ENCODE assay signal across 8 cellular contexts in the genomic region with DNA sequence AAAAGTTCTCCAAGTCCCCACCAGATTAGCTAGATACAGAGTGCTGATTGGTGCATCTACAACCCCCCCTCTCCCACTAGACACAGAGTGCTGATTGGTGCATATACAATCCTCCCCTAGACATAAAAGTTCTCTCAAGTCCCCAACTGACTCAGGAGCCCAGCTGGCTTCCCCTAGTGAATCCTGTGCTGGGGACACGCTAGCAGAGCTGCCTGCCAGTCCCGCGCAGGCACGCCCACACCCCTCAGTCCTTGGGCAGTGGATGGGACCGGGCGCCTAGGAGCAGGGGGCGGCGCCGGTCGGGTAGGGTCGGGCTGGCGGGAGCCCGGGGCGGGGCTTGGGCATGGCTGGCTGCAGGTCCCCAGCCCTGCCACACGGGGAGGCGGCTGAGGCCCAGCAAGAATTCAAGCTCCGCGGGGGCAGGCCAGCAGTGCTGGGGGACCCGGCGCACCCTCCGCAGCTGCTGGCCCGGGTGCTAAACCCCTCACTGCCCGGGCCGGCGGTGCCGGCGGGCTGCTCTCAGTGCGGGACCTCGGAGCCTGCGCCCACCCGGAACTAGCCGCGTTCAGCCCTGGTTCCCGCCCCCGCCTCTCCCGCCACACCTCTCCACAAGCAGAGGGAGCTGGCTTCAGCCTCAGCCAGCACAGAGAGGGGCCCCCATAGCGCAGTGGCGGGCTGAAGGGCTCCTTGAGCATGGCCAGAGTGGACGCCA.
DNase-seq lines count a peak whose midpoint lies in the region; ATAC-seq and TF ChIP-seq lines count a peak whose summit lies in the region.

No MANE protein-coding gene starts in this region.

- TF ChIP-seq CTCF in OCI-LY1 (IDR thresholded peaks at IDR 0.05; ENCODE audit: low read length) (peak; percentile 55), fibroblast of lung (conservative IDR thresholded peaks at IDR 0.05 in 1 of 2, IDR thresholded peaks at IDR 0.05 in 1 of 2; ENCODE audit: low read depth in 1 of 2, low read length in 2 of 2) (peak; percentile 24 to 37), neural cell (IDR thresholded peaks at IDR 0.05; ENCODE audit: poor library complexity, severe bottlenecking) (no peak), stomach (IDR thresholded peaks at IDR 0.05) (peak in 5 of 7 experiments; percentile 39 to 69 (median 59))

- peak; percentile 93 for DNase-seq in DMS 273 (lab: John Stamatoyannopoulos, UW; ENCODE audit: unreplicated experiment)
- peak; percentile 24 for DNase-seq in HS-5 (ENCODE audit: low read depth)
- peak; percentile 79 for DNase-seq in activated T-cell treated with anti-CD3 and anti-CD28 coated beads for 48 hours (ENCODE audit: low read depth)
- peak; percentile 51 to 71 for DNase-seq in fibroblast of lung (ENCODE audit: low read depth in 2 of 2)
- peak; percentile 76 for DNase-seq in stomach

- no peaks in the 10 kb centered on the region for H3F3A ChIP-seq in OCI-LY1 (ENCODE audit: insufficient read depth, low read length)
- H3F3A ChIP-seq in neural cell (ENCODE audit: insufficient read depth, low read length, poor library complexity, severe bottlenecking): no peaks in the 10 kb centered on the region

- H3K4me3 ChIP-seq in OCI-LY1 (ENCODE audit: low read depth, low read length, poor library complexity, severe bottlenecking): peak overlapping the region; percentile 64
- H3K4me3 ChIP-seq in fibroblast of lung (replicated peaks in 1 of 4; ENCODE audit: control extremely low read depth in 1 of 4, insufficient read depth in 1 of 4, low read depth in 3 of 4, low read length in 4 of 4): peak overlapping the region; percentile 40 to 67 (median 55)
- H3K4me3 ChIP-seq in neural cell (ENCODE audit: low read length): peak overlapping the region; percentile 57
- peak overlapping the region; percentile 57 to 65 (median 58) for H3K4me3 ChIP-seq in stomach

- no peaks in the 10 kb centered on the region for H3K9me3 ChIP-seq in OCI-LY1 (ENCODE audit: low read length)
- H3K9me3 ChIP-seq in fibroblast of lung (ENCODE audit: control insufficient read depth, insufficient read depth, low read depth, low read length): no peaks in the 10 kb centered on the region
- no peaks in the 10 kb centered on the region for H3K9me3 ChIP-seq in neural cell (ENCODE audit: low read length)
- no peaks in the 10 kb centered on the region for H3K9me3 ChIP-seq in stomach

- H3K9ac ChIP-seq in OCI-LY1 (ENCODE audit: low read length) (peak overlapping the region; percentile 64), fibroblast of lung (ENCODE audit: insufficient read depth, low read length) (no peak overlapping the region), neural cell (ENCODE audit: low read length) (no peak overlapping the region)

- TF ChIP-seq RAD21 in neural cell (conservative IDR thresholded peaks at IDR 0.05): no peak

- peak overlapping the region; percentile 98; the same call in 1 of the 2 replicates for H2AFZ ChIP-seq in OCI-LY1 (ENCODE audit: low read length)
- H2AFZ ChIP-seq in fibroblast of lung (ENCODE audit: low read length): peak overlapping the region; percentile 87
- H2AFZ ChIP-seq in neural cell (ENCODE audit: low read depth, low read length): no peak overlapping the region

- H3K9me2 ChIP-seq in OCI-LY1 (ENCODE audit: low read depth, low read length): no peaks in the 10 kb centered on the region
- H3K9me2 ChIP-seq in neural cell (ENCODE audit: insufficient read depth, low read length): no peaks in the 10 kb centered on the region

- H3K36me3 ChIP-seq in OCI-LY1 (ENCODE audit: insufficient read depth, low read length) (no peaks in the 10 kb centered on the region), fibroblast of lung (ENCODE audit: control insufficient read depth, insufficient read depth, low read length) (no peaks in the 10 kb centered on the region), neural cell (ENCODE audit: insufficient read depth, low read length) (no peaks in the 10 kb centered on the region), stomach (no peaks in the 10 kb centered on the region)

- peak; percentile 99 for ATAC-seq in GM21360 (IDR thresholded peaks at IDR 0.05; ENCODE audit: unreplicated experiment)

- H3K27ac ChIP-seq in OCI-LY1 (ENCODE audit: low read depth, low read length, poor library complexity, severe bottlenecking) (no peak overlapping the region), fibroblast of lung (ENCODE audit: insufficient read depth, low read length) (no peak overlapping the region), neural cell (ENCODE audit: low read length) (no peak overlapping the region), stomach (peak overlapping the region; percentile 17 to 76 (median 57))

- H3K27me3 ChIP-seq in OCI-LY1 (ENCODE audit: insufficient read depth, low read length): no peaks in the 10 kb centered on the region
- H3K27me3 ChIP-seq in fibroblast of lung (ENCODE audit: control insufficient read depth, insufficient read depth, low read length): no peaks in the 10 kb centered on the region
- H3K27me3 ChIP-seq in neural cell (ENCODE audit: insufficient read depth, low read depth, low read length): no peaks in the 10 kb centered on the region
- no peaks in the 10 kb centered on the region for H3K27me3 ChIP-seq in stomach

- peaks cover 7% of the 10 kb centered on the region for H3K4me1 ChIP-seq in OCI-LY1 (ENCODE audit: insufficient read depth, low read length, severe bottlenecking)
- no peaks in the 10 kb centered on the region for H3K4me1 ChIP-seq in fibroblast of lung (ENCODE audit: control insufficient read depth, extremely low read depth, insufficient read depth, low read length)
- H3K4me1 ChIP-seq in stomach: peaks cover 5 to 13% (median 9%) of the 10 kb centered on the region in 4 donors

- TF ChIP-seq EP300 in neural cell (conservative IDR thresholded peaks at IDR 0.05; ENCODE audit: poor library complexity, severe bottlenecking) (no peak), stomach (IDR thresholded peaks at IDR 0.05) (no peak)

- H4K20me1 ChIP-seq in OCI-LY1 (ENCODE audit: insufficient read depth, low read length) (no peaks in the 10 kb centered on the region), fibroblast of lung (ENCODE audit: control insufficient read depth, extremely low read depth, insufficient read depth, low read length) (no peaks in the 10 kb centered on the region), neural cell (ENCODE audit: insufficient read depth) (no peaks in the 10 kb centered on the region)

- peak overlapping the region; percentile 80 for H3K4me2 ChIP-seq in OCI-LY1 (ENCODE audit: low read length)
- peak overlapping the region; percentile 85 for H3K4me2 ChIP-seq in fibroblast of lung (ENCODE audit: extremely low read depth, insufficient read depth, low read length)
- H3K4me2 ChIP-seq in neural cell (ENCODE audit: low read length): no peak overlapping the region

- WGBS in stomach, 5 donors: 0 to 1% (median 1%) methylated on average over 24 to 39 of the region's 39 CpGs

- H3K79me2 ChIP-seq in OCI-LY1 (ENCODE audit: insufficient read depth, low read length): no peaks in the 10 kb centered on the region
- no peaks in the 10 kb centered on the region for H3K79me2 ChIP-seq in fibroblast of lung (ENCODE audit: control insufficient read depth, insufficient read depth, low read length)
- H3K79me2 ChIP-seq in neural cell (replicated peaks; ENCODE audit: insufficient read depth, low read length): no peaks in the 10 kb centered on the region

- no peak for TF ChIP-seq POLR2A in stomach (IDR thresholded peaks at IDR 0.05)

- intact Hi-C loops in stomach (cut with DNase I; ENCODE audit: low total_unique reads): no loop called here

TF ChIP-seq in neural cell, 6 proteins besides CTCF, POLR2A, EP300 and RAD21:
- TF ChIP-seq TAF1 (IDR thresholded peaks at IDR 0.05; ENCODE audit: low read depth) (no peak), EZH2 (IDR thresholded peaks at IDR 0.05; ENCODE audit: borderline replicate concordance, insufficient read depth, low read length, poor library complexity, severe bottlenecking) (no peak), SMC3 (conservative IDR thresholded peaks at IDR 0.05; ENCODE audit: poor library complexity) (no peak), MXI1 (conservative IDR thresholded peaks at IDR 0.05; ENCODE audit: poor library complexity, severe bottlenecking) (no peak), POLR2AphosphoS5 (IDR thresholded peaks at IDR 0.05) (no peak)
- TF ChIP-seq, protein P1, sequence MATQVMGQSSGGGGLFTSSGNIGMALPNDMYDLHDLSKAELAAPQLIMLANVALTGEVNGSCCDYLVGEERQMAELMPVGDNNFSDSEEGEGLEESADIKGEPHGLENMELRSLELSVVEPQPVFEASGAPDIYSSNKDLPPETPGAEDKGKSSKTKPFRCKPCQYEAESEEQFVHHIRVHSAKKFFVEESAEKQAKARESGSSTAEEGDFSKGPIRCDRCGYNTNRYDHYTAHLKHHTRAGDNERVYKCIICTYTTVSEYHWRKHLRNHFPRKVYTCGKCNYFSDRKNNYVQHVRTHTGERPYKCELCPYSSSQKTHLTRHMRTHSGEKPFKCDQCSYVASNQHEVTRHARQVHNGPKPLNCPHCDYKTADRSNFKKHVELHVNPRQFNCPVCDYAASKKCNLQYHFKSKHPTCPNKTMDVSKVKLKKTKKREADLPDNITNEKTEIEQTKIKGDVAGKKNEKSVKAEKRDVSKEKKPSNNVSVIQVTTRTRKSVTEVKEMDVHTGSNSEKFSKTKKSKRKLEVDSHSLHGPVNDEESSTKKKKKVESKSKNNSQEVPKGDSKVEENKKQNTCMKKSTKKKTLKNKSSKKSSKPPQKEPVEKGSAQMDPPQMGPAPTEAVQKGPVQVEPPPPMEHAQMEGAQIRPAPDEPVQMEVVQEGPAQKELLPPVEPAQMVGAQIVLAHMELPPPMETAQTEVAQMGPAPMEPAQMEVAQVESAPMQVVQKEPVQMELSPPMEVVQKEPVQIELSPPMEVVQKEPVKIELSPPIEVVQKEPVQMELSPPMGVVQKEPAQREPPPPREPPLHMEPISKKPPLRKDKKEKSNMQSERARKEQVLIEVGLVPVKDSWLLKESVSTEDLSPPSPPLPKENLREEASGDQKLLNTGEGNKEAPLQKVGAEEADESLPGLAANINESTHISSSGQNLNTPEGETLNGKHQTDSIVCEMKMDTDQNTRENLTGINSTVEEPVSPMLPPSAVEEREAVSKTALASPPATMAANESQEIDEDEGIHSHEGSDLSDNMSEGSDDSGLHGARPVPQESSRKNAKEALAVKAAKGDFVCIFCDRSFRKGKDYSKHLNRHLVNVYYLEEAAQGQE (IDR thresholded peaks at IDR 0.05; ENCODE audit: borderline replicate concordance): no peak

Comparison
In these comparisons a context has a peak if more than half of its experiments do, and no peak if none do; other contexts are left out.
1. DNase-seq: peak in every context shown above with its lines; median percentile 93 in DMS 273; 79 in activated T-cell treated with anti-CD3 and anti-CD28 coated beads for 48 hours; 76 in stomach; 61 in fibroblast of lung; 24 in HS-5.
2. H3K27ac ChIP-seq: peak in stomach (5 of 5); none in OCI-LY1 (single experiment), fibroblast of lung (single experiment) and neural cell (single experiment).
3. Peak in every context shown above with its lines, with median percentiles within 50 percentile points of each other: H3K4me3 ChIP-seq.